ENCODE assay signal across 19 cellular contexts in genomic region chr9:79672236-79672635, GRCh38.
"Had no signal": no experiment of that assay in that cellular context is flagged by ENCODE, and none has a peak within 500 bp of the region (broad histone marks: within the 10 kb centered on the region; RNA-seq: fewer than 3 reads in every experiment).

No MANE protein-coding gene starts in this region.

- H3K4me3 Mint-ChIP-seq: activated CD4-positive, alpha-beta T cell treated with anti-CD3 and anti-CD28 coated beads for 36 hours; activated naive CD4-positive, alpha-beta T cell treated with anti-CD3 and anti-CD28 coated beads for 36 hours; activated naive CD8-positive, alpha-beta T cell treated with anti-CD3 and anti-CD28 coated beads, Interleukin-2, amount 10 ng/mL, durations not matched to agents 7 days and 5 days; activated T-cell treated with anti-CD3 and anti-CD28 coated beads, Interleukin-2, amount 50 U/mL, for 72 hours; neural progenitor cell; stimulated activated naive CD8-positive, alpha-beta T cell treated with anti-CD3 and anti-CD28 coated beads, Interleukin-15, amount 100 ng/mL, for 72 hours; T-cell; T-helper 2 cell treated with Interferon-gamma antibody and Interleukin-4, amounts not matched to agents 5 μg/mL and 100 μg/mL, for 36 hours; WTC11 had no signal

- H2AFZ ChIP-seq: neural progenitor cell had no signal

- H3K9ac ChIP-seq: neural progenitor cell had no signal

- H3K36me3 ChIP-seq: prostate gland, tibial artery had no signal

- H3K9me3 ChIP-seq: prostate gland, tibial artery had no signal

- H3K27ac ChIP-seq: prostate gland had no signal

- DNase-seq: activated CD4-positive, alpha-beta T cell treated with anti-CD3 and anti-CD28 coated beads for 36 hours; activated CD4-positive, alpha-beta T cell treated with anti-CD3 and anti-CD28 coated beads, Interleukin-2, amount 50 U/mL, for 4 hours; activated effector memory CD4-positive, alpha-beta T cell treated with Interleukin-2 at 50 U/mL for 16 hours; activated naive CD4-positive, alpha-beta T cell treated with anti-CD3 and anti-CD28 coated beads for 36 hours; activated naive CD8-positive, alpha-beta T cell treated with anti-CD3 and anti-CD28 coated beads, Interleukin-2, amount 10 ng/mL, durations not matched to agents 7 days and 5 days; activated T-cell treated with anti-CD3 and anti-CD28 coated beads, Interleukin-2, amount 50 U/mL, for 72 hours; amygdala; glutamatergic neuron; hippocampal formation; naive B cell; right cardiac atrium; stimulated activated CD4-positive, alpha-beta T cell treated with anti-CD3 and anti-CD28 coated beads, Interleukin-12 subunit alpha, Interleukin-12 subunit beta, amount 100 ng/mL, for 4 hours; stimulated activated naive CD8-positive, alpha-beta T cell treated with anti-CD3 and anti-CD28 coated beads, Interleukin-15, amount 100 ng/mL, for 72 hours; T-cell; tibial artery had no signal

- H3K4me3 ChIP-seq: neural progenitor cell, prostate gland, tibial artery had no signal

- H3K27me3 Mint-ChIP-seq: activated CD4-positive, alpha-beta T cell treated with anti-CD3 and anti-CD28 coated beads for 36 hours; activated naive CD8-positive, alpha-beta T cell treated with anti-CD3 and anti-CD28 coated beads, Interleukin-2, amount 10 ng/mL, durations not matched to agents 7 days and 5 days; naive B cell; stimulated activated naive CD8-positive, alpha-beta T cell treated with anti-CD3 and anti-CD28 coated beads, Interleukin-15, amount 100 ng/mL, for 72 hours; T-cell had no signal

- H3K4me1 ChIP-seq: prostate gland had no signal

- H3K27me3 ChIP-seq: neural progenitor cell, tibial artery had no signal

- H3K9me3 Mint-ChIP-seq: activated naive CD4-positive, alpha-beta T cell treated with anti-CD3 and anti-CD28 coated beads for 36 hours; activated naive CD8-positive, alpha-beta T cell treated with anti-CD3 and anti-CD28 coated beads, Interleukin-2, amount 10 ng/mL, durations not matched to agents 7 days and 5 days; activated T-cell treated with anti-CD3 and anti-CD28 coated beads, Interleukin-2, amount 50 U/mL, for 72 hours; naive B cell; stimulated activated naive CD8-positive, alpha-beta T cell treated with anti-CD3 and anti-CD28 coated beads, Interleukin-15, amount 100 ng/mL, for 72 hours; T-cell; T-helper 2 cell treated with Interferon-gamma antibody and Interleukin-4, amounts not matched to agents 5 μg/mL and 100 μg/mL, for 36 hours; WTC11 had no signal

- H3K27ac Mint-ChIP-seq: activated CD4-positive, alpha-beta T cell treated with anti-CD3 and anti-CD28 coated beads for 36 hours; activated naive CD4-positive, alpha-beta T cell treated with anti-CD3 and anti-CD28 coated beads for 36 hours; activated T-cell treated with anti-CD3 and anti-CD28 coated beads, Interleukin-2, amount 50 U/mL, for 72 hours; neural progenitor cell; stimulated activated naive CD8-positive, alpha-beta T cell treated with anti-CD3 and anti-CD28 coated beads, Interleukin-15, amount 100 ng/mL, for 72 hours; T-cell; T-helper 2 cell treated with Interferon-gamma antibody and Interleukin-4, amounts not matched to agents 5 μg/mL and 100 μg/mL, for 36 hours; WTC11 had no signal

- ATAC-seq: activated CD4-positive, alpha-beta T cell treated with anti-CD3 and anti-CD28 coated beads for 36 hours; activated T-cell treated with anti-CD3 and anti-CD28 coated beads, Interleukin-2, amount 50 U/mL, for 72 hours; right cardiac atrium; stimulated activated naive CD8-positive, alpha-beta T cell treated with anti-CD3 and anti-CD28 coated beads, Interleukin-15, amount 100 ng/mL, for 72 hours had no signal

- H3K36me3 Mint-ChIP-seq: WTC11 had no signal
